Comparison of ENCODE assay signal across 8 cellular contexts in the genomic region with DNA sequence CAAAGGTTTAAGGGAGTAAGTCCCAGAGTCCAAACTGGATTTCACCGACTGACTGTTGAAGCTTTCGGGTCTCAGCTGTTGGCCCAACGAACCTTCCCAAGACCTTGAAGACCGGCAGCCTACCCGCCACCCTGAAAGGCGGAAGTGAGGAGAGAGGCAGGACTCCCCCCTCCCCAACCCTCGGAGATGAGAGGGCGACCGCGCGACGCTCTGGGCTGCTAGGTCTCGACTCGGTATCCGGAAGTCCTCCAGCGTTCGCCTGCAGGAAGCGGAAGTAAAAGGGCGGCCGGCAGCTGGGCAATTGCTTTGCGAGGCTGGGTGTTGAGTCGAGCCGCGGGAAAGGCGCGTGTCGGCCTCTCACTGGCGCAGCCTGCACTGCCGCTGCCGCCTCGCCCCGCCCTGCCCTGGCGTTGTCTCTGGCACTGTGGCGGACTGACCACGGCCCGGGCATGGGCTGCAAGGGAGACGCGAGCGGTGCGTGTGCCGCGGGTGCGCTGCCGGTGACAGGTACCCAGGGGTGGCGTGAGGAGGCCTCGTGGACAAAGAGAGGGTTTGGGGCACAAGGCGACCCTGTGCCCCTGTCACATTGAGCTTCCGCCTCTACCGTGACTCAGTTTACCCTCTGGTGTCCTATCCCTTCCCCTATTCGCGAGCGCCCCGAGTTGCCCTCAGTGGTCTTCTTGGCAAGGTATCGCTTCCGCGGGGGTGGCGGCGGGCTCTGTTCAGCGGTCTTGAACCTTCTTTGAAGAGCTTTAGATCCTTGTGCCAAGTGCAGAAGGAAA. TPM values are rescaled to one million over a fixed set of nuclear protein-coding genes. Genes with fewer than 3 reads are reported as not detected.
A peak's percentile ranks its signal among the peaks of the same experiment; 100 is the strongest.
DNase-seq lines count a peak whose midpoint lies in the region; ATAC-seq and TF ChIP-seq lines count a peak whose summit lies in the region.

A gene with protein sequence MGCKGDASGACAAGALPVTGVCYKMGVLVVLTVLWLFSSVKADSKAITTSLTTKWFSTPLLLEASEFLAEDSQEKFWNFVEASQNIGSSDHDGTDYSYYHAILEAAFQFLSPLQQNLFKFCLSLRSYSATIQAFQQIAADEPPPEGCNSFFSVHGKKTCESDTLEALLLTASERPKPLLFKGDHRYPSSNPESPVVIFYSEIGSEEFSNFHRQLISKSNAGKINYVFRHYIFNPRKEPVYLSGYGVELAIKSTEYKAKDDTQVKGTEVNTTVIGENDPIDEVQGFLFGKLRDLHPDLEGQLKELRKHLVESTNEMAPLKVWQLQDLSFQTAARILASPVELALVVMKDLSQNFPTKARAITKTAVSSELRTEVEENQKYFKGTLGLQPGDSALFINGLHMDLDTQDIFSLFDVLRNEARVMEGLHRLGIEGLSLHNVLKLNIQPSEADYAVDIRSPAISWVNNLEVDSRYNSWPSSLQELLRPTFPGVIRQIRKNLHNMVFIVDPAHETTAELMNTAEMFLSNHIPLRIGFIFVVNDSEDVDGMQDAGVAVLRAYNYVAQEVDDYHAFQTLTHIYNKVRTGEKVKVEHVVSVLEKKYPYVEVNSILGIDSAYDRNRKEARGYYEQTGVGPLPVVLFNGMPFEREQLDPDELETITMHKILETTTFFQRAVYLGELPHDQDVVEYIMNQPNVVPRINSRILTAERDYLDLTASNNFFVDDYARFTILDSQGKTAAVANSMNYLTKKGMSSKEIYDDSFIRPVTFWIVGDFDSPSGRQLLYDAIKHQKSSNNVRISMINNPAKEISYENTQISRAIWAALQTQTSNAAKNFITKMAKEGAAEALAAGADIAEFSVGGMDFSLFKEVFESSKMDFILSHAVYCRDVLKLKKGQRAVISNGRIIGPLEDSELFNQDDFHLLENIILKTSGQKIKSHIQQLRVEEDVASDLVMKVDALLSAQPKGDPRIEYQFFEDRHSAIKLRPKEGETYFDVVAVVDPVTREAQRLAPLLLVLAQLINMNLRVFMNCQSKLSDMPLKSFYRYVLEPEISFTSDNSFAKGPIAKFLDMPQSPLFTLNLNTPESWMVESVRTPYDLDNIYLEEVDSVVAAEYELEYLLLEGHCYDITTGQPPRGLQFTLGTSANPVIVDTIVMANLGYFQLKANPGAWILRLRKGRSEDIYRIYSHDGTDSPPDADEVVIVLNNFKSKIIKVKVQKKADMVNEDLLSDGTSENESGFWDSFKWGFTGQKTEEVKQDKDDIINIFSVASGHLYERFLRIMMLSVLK (N-terminal part only) (plus strand): TSS at position 292 of the 782 bp plus-strand sequence. CDS start 158 bp downstream, at position 450.

- peak; percentile 99 for ATAC-seq in stimulated activated naive CD8-positive, alpha-beta T cell treated with anti-CD3 and anti-CD28 coated beads, Interleukin-15, amount 100 ng/mL, for 72 hours

- H3K56ac ChIP-seq in H9 (ENCODE audit: insufficient read length, low read depth, low read length), result no peak within 1 kb of the TSS

- no peak within 1 kb of the TSS for H2BK5ac ChIP-seq in H9 (ENCODE audit: insufficient read length, low read length)

- WGBS in H9 (ENCODE audit: extremely low coverage, insufficient read length, low lambda C conversion rate), result no CpG with 5 or more reads among the region's 59 CpGs

- no peak within 1 kb of the TSS for H3K27ac ChIP-seq in H9 (ENCODE audit: insufficient read length, low read depth, low read length)

- no peak within 1 kb of the TSS for H2BK15ac ChIP-seq in H9 (ENCODE audit: low read depth, low read length)

- peak within 1 kb of the TSS; percentile 89 to 93 for H3K4me3 Mint-ChIP-seq in H9
- peak within 1 kb of the TSS; percentile 96 for H3K4me3 Mint-ChIP-seq in nephron progenitor cell
- H3K4me3 Mint-ChIP-seq in stimulated activated naive CD8-positive, alpha-beta T cell treated with anti-CD3 and anti-CD28 coated beads, Interleukin-15, amount 100 ng/mL, for 72 hours, result peak within 1 kb of the TSS; percentile 85 to 95

- H3K27ac Mint-ChIP-seq in H9, result peak within 1 kb of the TSS; percentile 94 to 96 (median 95)
- H3K27ac Mint-ChIP-seq in nephron progenitor cell, result peak within 1 kb of the TSS; percentile 95
- peak within 1 kb of the TSS; percentile 97 for H3K27ac Mint-ChIP-seq in stimulated activated naive CD8-positive, alpha-beta T cell treated with anti-CD3 and anti-CD28 coated beads, Interleukin-15, amount 100 ng/mL, for 72 hours

- H3K27me3 ChIP-seq in H9 (ENCODE audit: insufficient read depth, low read length) (no peaks in the 10 kb centered on the region), MG63 (no peaks in the 10 kb centered on the region)

- peak within 1 kb of the TSS; percentile 89 for H3K4me2 ChIP-seq in H9 (ENCODE audit: insufficient read depth, insufficient read length, low read length)

- peaks cover 9% of the 10 kb centered on the region for H3K36me3 ChIP-seq in MG63

- peaks cover 5% of the 10 kb centered on the region for H3K23me2 ChIP-seq in H9 (ENCODE audit: insufficient read length, low read depth, low read length, poor library complexity, severe bottlenecking)

- H4K8ac ChIP-seq in H9 (replicated peaks; ENCODE audit: insufficient read length, low read depth, low read length), result no peak within 1 kb of the TSS

- H3K4me1 ChIP-seq in H9 (ENCODE audit: insufficient read depth, low read length), result 0 out of 2 replicates have a peak, but pooled peaks cover 2% of the 10 kb centered on the region

- H2AFZ ChIP-seq in H9 (ENCODE audit: low read length), result no peak within 1 kb of the TSS

- H3K4ac ChIP-seq in H9 (ENCODE audit: low read depth, low read length), result no peak within 1 kb of the TSS

- peaks cover 23% of the 10 kb centered on the region for H3K79me2 ChIP-seq in H9 (ENCODE audit: insufficient read depth, low read length)

- no peak within 1 kb of the TSS for H3T11ph ChIP-seq in H9 (ENCODE audit: low read length)

- H3K14ac ChIP-seq in H9 (ENCODE audit: insufficient read depth, low read length), result no peak within 1 kb of the TSS; the same call in 1 of the 2 replicates

- DNase-seq in ELR (ENCODE audit: low read depth), result peak; percentile 98
- peak; percentile 98 for DNase-seq in H9
- DNase-seq in MG63, result peak; percentile 96
- DNase-seq in SHP77 treated with DMSO at 0.1 percent for 48 hours (lab: John Stamatoyannopoulos, UW), result peak; percentile 84
- DNase-seq in activated effector memory CD4-positive, alpha-beta T cell treated with anti-CD3 and anti-CD28 coated beads, Interleukin-2, amount 50 U/mL, for 16 hours, result peak; percentile 97
- peak; percentile 94 for DNase-seq in fibroblast of the conjunctiva (ENCODE audit: low read depth)
- peak; percentile 93 for DNase-seq in nephron progenitor cell
- peak; percentile 93 to 95 for DNase-seq in stimulated activated naive CD8-positive, alpha-beta T cell treated with anti-CD3 and anti-CD28 coated beads, Interleukin-15, amount 100 ng/mL, for 72 hours

- no peak within 1 kb of the TSS for H2BK120ac ChIP-seq in H9 (ENCODE audit: low read depth, low read length, poor library complexity, severe bottlenecking)

- H4K20me1 ChIP-seq in H9 (ENCODE audit: control insufficient read depth, insufficient read depth, insufficient read length), result no peaks in the 10 kb centered on the region

- peak within 1 kb of the TSS; percentile 69 for H3K9ac ChIP-seq in H9 (ENCODE audit: extremely low read depth, insufficient read length, low read length)

- H3K36me3 Mint-ChIP-seq in H9 (ENCODE audit: insufficient read depth in 1 of 3, low read depth in 3 of 3) (no peaks in the 10 kb centered on the region), nephron progenitor cell (ENCODE audit: low read depth) (no peaks in the 10 kb centered on the region)

- no peak within 1 kb of the TSS for H4K5ac ChIP-seq in H9 (ENCODE audit: insufficient read length, low read depth, low read length)

- peaks cover 2% of the 10 kb centered on the region; the same call in 1 of the 2 replicates for H3K27me3 Mint-ChIP-seq in H9 (ENCODE audit: low read depth)
- peaks cover 3% of the 10 kb centered on the region for H3K27me3 Mint-ChIP-seq in nephron progenitor cell (ENCODE audit: low read depth, poor library complexity)
- no peaks in the 10 kb centered on the region for H3K27me3 Mint-ChIP-seq in stimulated activated naive CD8-positive, alpha-beta T cell treated with anti-CD3 and anti-CD28 coated beads, Interleukin-15, amount 100 ng/mL, for 72 hours

- no peak within 1 kb of the TSS for H2BK20ac ChIP-seq in H9 (ENCODE audit: low read depth, low read length, poor library complexity, severe bottlenecking)

- no peak within 1 kb of the TSS for H2BK12ac ChIP-seq in H9 (ENCODE audit: insufficient read length, low read depth, low read length)

- H2AK5ac ChIP-seq in H9 (ENCODE audit: insufficient read length, low read length), result no peak within 1 kb of the TSS

- H3K4me1 Mint-ChIP-seq in H9, result peaks cover 2 to 17% of the 10 kb centered on the region in 2 experiments; a peak in 3 of 4 replicates
- H3K4me1 Mint-ChIP-seq in nephron progenitor cell, result peaks cover 44% of the 10 kb centered on the region
- H3K4me1 Mint-ChIP-seq in stimulated activated naive CD8-positive, alpha-beta T cell treated with anti-CD3 and anti-CD28 coated beads, Interleukin-15, amount 100 ng/mL, for 72 hours, result peaks cover 37% of the 10 kb centered on the region

- H3K9me3 Mint-ChIP-seq in H9 (no peaks in the 10 kb centered on the region), nephron progenitor cell (no peaks in the 10 kb centered on the region)
- H3K9me3 Mint-ChIP-seq in stimulated activated naive CD8-positive, alpha-beta T cell treated with anti-CD3 and anti-CD28 coated beads, Interleukin-15, amount 100 ng/mL, for 72 hours, result no peaks in the 10 kb centered on the region

- H3K18ac ChIP-seq in H9 (ENCODE audit: insufficient read length, low read depth, low read length), result no peak within 1 kb of the TSS

- H3K4me3 ChIP-seq in MG63, result peak within 1 kb of the TSS; percentile 77

- no peaks in the 10 kb centered on the region for H3K79me1 ChIP-seq in H9 (ENCODE audit: insufficient read depth, low read depth, low read length, poor library complexity, severe bottlenecking)

- TF ChIP-seq CTCF in H9 (conservative IDR thresholded peaks at IDR 0.05) (no peak), nephron progenitor cell (IDR thresholded peaks at IDR 0.05) (no peak)

- H4K91ac ChIP-seq in H9 (ENCODE audit: insufficient read length, low read depth, low read length), result no peak within 1 kb of the TSS

- no peak within 1 kb of the TSS for H3K23ac ChIP-seq in H9 (ENCODE audit: insufficient read length, low read depth, low read length)

- H3K9me3 ChIP-seq in H9 (ENCODE audit: control insufficient read depth, low read depth, low read length) (no peaks in the 10 kb centered on the region), MG63 (no peaks in the 10 kb centered on the region)

RNA-seq across cellular contexts. Expression of the gene that starts here (rescaled TPM):
- total RNA-seq in H9 (2021), result 48.5 and 55.9 TPM in 2 replicates
- total RNA-seq in MG63 (2014; rRNA removed; shearing (Covaris generic); ENCODE audit: low replicate concordance), result 22.1 and 27.5 TPM in 2 replicates
